16 cellular contexts compared by ENCODE assay signal in genomic region chr11:88411265-88411664, GRCh38.
DNase-seq lines count a peak whose midpoint lies in the region; ATAC-seq, FAIRE-seq and TF ChIP-seq lines count a peak whose summit lies in the region.
"Had no signal": no experiment of that assay in that cellular context is flagged by ENCODE, and none has a peak within 500 bp of the region (broad histone marks: within the 10 kb centered on the region; RNA-seq: fewer than 3 reads in every experiment).

No MANE protein-coding gene starts in this region.

- no peak for DNase-seq in activated CD4-positive, CD25-positive, alpha-beta regulatory T cell (lab: John Stamatoyannopoulos, UW)
- DNase-seq in fibroblast of the conjunctiva (ENCODE audit: low read depth) (peak; percentile 28), GM12891 (ENCODE audit: insufficient read length, low spot score) (no peak), HUDEP-2 (lab: John Stamatoyannopoulos, UW; ENCODE audit: unreplicated experiment in 76 of 76) (no peak)
- DNase-seq: Caco-2, cerebellar nuclear complex, hippocampal formation, left colon, NCI-H2081 treated with DMSO at 0.1 percent for 48 hours, Right ventricle myocardium superior, substantia nigra had no signal

- TF ChIP-seq POLR2A in GM12891 (IDR thresholded peaks at IDR 0.05; ENCODE audit: low read depth, low read length) = no peak

- FAIRE-seq in GM12891 (lab: Jason Lieb, UNC) = no peak
- FAIRE-seq: endometrium had no signal

- ATAC-seq in activated CD4-positive, CD25-positive, alpha-beta regulatory T cell treated with anti-CD3 and anti-CD28 coated beads, Interleukin-2, amount 50 U/mL, for 24 hours = peak; percentile 63 to 72
- ATAC-seq in SK-N-SH treated with all-trans-retinoic acid at 6 μM for 48 hours (peak; percentile 78), HG03159 (IDR thresholded peaks at IDR 0.05; ENCODE audit: unreplicated experiment) (no peak), GM19328 (IDR thresholded peaks at IDR 0.05; ENCODE audit: unreplicated experiment) (no peak)
- ATAC-seq: left colon had no signal

TF ChIP-seq in SK-N-SH treated with all-trans-retinoic acid at 6 μM for 48 hours, 23 proteins besides CTCF, POLR2A, EP300 and RAD21:
- TF ChIP-seq ZNF8 (CRISPR knock-in tag; IDR thresholded peaks at IDR 0.05) (no peak), POU6F1 (CRISPR knock-in tag; IDR thresholded peaks at IDR 0.05; ENCODE audit: borderline replicate concordance, low read depth) (no peak), PATZ1 (CRISPR knock-in tag; IDR thresholded peaks at IDR 0.05; ENCODE audit: borderline replicate concordance) (peak; percentile 74; the same call in 1 of the 2 replicates), ISL1 (CRISPR knock-in tag; IDR thresholded peaks at IDR 0.05) (peak; percentile 90), RARB (CRISPR knock-in tag; IDR thresholded peaks at IDR 0.05) (no peak), ZNF565 (CRISPR knock-in tag; conservative IDR thresholded peaks at IDR 0.05; ENCODE audit: low read depth) (no peak), TOX (CRISPR knock-in tag; IDR thresholded peaks at IDR 0.05; ENCODE audit: borderline replicate concordance) (no peak), ZC3H10 (CRISPR knock-in tag; IDR thresholded peaks at IDR 0.05) (0 out of 2 replicates have a peak, but pooled peaks have one; percentile 75)

TF ChIP-seq in GM12891, 5 proteins besides CTCF, POLR2A, EP300 and RAD21:
- no peak for TF ChIP-seq PAX5 (IDR thresholded peaks at IDR 0.05; ENCODE audit: insufficient read depth, low read length, severe bottlenecking)
- TF ChIP-seq TAF1 (IDR thresholded peaks at IDR 0.05; ENCODE audit: low read depth, low read length) = no peak
- no peak for TF ChIP-seq POLR2AphosphoS5 (IDR thresholded peaks at IDR 0.05; ENCODE audit: low read depth, low read length)
- no peak for TF ChIP-seq POU2F2 (IDR thresholded peaks at IDR 0.05; ENCODE audit: low read depth, low read length)
- TF ChIP-seq SPI1 (IDR thresholded peaks at IDR 0.05; ENCODE audit: low read depth, low read length) = no peak
TF ChIP-seq in GM12891: peak in this region for 0.

Comparison
In these comparisons a context has a peak if more than half of its experiments do, and no peak if none do; other contexts are left out.
1. ATAC-seq: peak in activated CD4-positive, CD25-positive, alpha-beta regulatory T cell treated with anti-CD3 and anti-CD28 coated beads, Interleukin-2, amount 50 U/mL, for 24 hours (2 of 2) and SK-N-SH treated with all-trans-retinoic acid at 6 μM for 48 hours (single experiment); none in HG03159 (single experiment) and GM19328 (single experiment).